8 cellular contexts compared by ENCODE assay signal in the genomic region with DNA sequence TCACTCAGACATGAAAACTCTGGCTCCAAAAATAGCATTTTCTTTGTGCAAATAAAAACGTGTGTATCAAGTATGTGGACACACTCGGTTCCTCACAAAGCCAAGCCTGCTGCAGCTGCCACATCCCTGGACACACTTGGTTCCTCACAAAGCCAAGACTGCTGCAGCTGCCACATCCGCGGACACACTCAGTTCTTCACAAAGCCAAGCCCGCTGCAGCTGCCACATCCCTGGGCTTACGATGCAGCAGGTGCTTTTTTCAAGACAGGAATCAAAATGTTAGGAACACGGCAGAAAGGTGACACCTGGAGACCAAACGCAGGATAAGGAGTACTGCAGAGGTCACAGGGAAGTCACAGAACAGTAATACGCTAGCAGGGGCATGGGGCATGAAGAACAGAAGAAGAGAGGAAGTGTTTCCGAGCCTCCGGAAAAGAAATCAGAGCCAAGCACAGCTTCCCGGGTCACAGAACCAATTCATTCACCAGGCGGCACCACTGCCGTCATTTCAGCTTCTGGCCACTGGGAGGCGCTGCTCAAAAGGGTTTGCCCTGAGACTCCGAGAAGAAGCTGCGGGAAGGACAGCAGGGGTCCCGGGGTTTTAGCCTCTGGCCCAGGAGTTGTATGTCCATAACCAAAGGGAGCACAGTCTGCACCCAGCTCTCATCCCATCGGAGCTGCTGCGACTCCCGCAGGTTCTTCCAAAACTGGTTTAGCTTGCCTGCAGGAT. TPM values are rescaled to one million over a fixed set of nuclear protein-coding genes. Genes with fewer than 3 reads are reported as not detected.
DNase-seq lines count a peak whose midpoint lies in the region; ATAC-seq and TF ChIP-seq lines count a peak whose summit lies in the region.
"Not testable (repeated sequence)": the region's sequence is repeated elsewhere in the genome, so short reads cannot be mapped to it uniquely, and the experiment has no call there.

No MANE protein-coding gene starts in this region.

- CTCF ChIA-PET in HCT116 (lab: Charles Lee): not testable (repeated sequence)
- CTCF ChIA-PET in activated B cell treated with CpG ODN at 0.5 μM for 24 hours (lab: Charles Lee): interaction anchor here (1.0 kb wide), 1 partner anchor 269 kb away, joined by 5 read pairs; no protein-coding TSS in a partner anchor

- H2AFZ ChIP-seq in HCT116 (ENCODE audit: low read depth, low read length, poor library complexity, severe bottlenecking): not testable (repeated sequence)

- not testable (repeated sequence) for H3K4me1 ChIP-seq in HCT116 (ENCODE audit: control insufficient read depth in 1 of 2, insufficient read depth in 2 of 2, low read length in 2 of 2); adipocyte (ENCODE audit: control insufficient read depth, insufficient read depth, low read length)

- TSS peak; percentile 28 for BruUV-seq in HCT116 (replicated peaks; lab: Mats Ljungman, UMichigan)

- TF ChIP-seq CTCF in AG09309 (IDR thresholded peaks at IDR 0.05; ENCODE audit: control insufficient read depth, insufficient read depth, low read depth, low read length, missing control alignments) (peak; percentile 48), HCT116 (IDR thresholded peaks at IDR 0.05 in 2 of 3, conservative IDR thresholded peaks at IDR 0.05 in 1 of 3; ENCODE audit: borderline replicate concordance in 1 of 3, insufficient read depth in 1 of 3, low read depth in 2 of 3, low read length in 2 of 3) (peak; percentile 55 to 63 (median 55); a peak in 5 of 6 replicates), natural killer cell (IDR thresholded peaks at IDR 0.05) (peak; percentile 76)
- not testable (repeated sequence) for TF ChIP-seq CTCF in activated B cell treated with CpG ODN at 0.5 μM for 24 hours (IDR thresholded peaks at IDR 0.05)

- H3K4me2 ChIP-seq in HCT116 (ENCODE audit: low read length): not testable (repeated sequence)

- not testable (repeated sequence) for TF ChIP-seq POLR2A in HCT116 (IDR thresholded peaks at IDR 0.05; ENCODE audit: borderline replicate concordance, extremely low read depth, insufficient read depth, insufficient read length)

- not testable (repeated sequence) for H3K4me3 Mint-ChIP-seq in activated B cell treated with CpG ODN at 0.5 μM for 24 hours, natural killer cell

- not testable (repeated sequence) for H3K9me2 ChIP-seq in HCT116 (ENCODE audit: insufficient read depth)

- H3K36me3 Mint-ChIP-seq in activated B cell treated with CpG ODN at 0.5 μM for 24 hours (ENCODE audit: low read depth); natural killer cell: not testable (repeated sequence)

- POLR2A ChIA-PET in HCT116 (lab: Charles Lee); activated B cell treated with CpG ODN at 0.5 μM for 24 hours (lab: Charles Lee): not testable (repeated sequence)

- H3K9me3 ChIP-seq in HCT116 (ENCODE audit: control insufficient read depth in 1 of 2, insufficient read depth in 1 of 2, low read depth in 1 of 2, low read length in 2 of 2); adipocyte (ENCODE audit: control insufficient read depth, low read length): not testable (repeated sequence)

- not testable (repeated sequence) for H3K9ac ChIP-seq in HCT116 (ENCODE audit: low read length); adipocyte (ENCODE audit: low read length)

- not testable (repeated sequence) for H3K79me2 ChIP-seq in HCT116 (ENCODE audit: insufficient read depth, low read length)

- H3K27ac Mint-ChIP-seq in activated B cell treated with CpG ODN at 0.5 μM for 24 hours, natural killer cell: not testable (repeated sequence)

- not testable (repeated sequence) for H3K4me1 Mint-ChIP-seq in activated B cell treated with CpG ODN at 0.5 μM for 24 hours
- peaks cover 18 to 20% of the 10 kb centered on the region in 2 donors for H3K4me1 Mint-ChIP-seq in natural killer cell

- not testable (repeated sequence) for H4K20me1 ChIP-seq in HCT116 (ENCODE audit: insufficient read depth)

- H3K36me3 ChIP-seq in HCT116 (ENCODE audit: control insufficient read depth in 1 of 2, insufficient read depth in 2 of 2, low read length in 2 of 2); adipocyte (ENCODE audit: control insufficient read depth, insufficient read depth, low read length, severe bottlenecking): not testable (repeated sequence)

- not testable (repeated sequence) for H3K27me3 Mint-ChIP-seq in activated B cell treated with CpG ODN at 0.5 μM for 24 hours; natural killer cell (ENCODE audit: low read depth in 2 of 2)

- DNase-seq in AG09309 (ENCODE audit: low read depth); HCT116 (ENCODE audit: low read depth, low spot score): not testable (repeated sequence)
- DNase-seq in NCI-H345 treated with DMSO at 0.1 percent for 48 hours (lab: John Stamatoyannopoulos, UW; ENCODE audit: unreplicated experiment) (peak; percentile 22), activated B cell treated with CpG ODN at 0.5 μM for 24 hours (peak; percentile 36), adipocyte (ENCODE audit: low read depth) (peak; percentile 31), foreskin melanocyte (peak; percentile 34), natural killer cell (peak; percentile 70)
- peak in 2 of 3 experiments; percentile 34 to 36 for DNase-seq in stimulated activated CD4-positive, alpha-beta T cell treated with anti-CD3 and anti-CD28 coated beads, TNF-alpha, amount 100 ng/mL, for 4 hours (ENCODE audit: low read depth in 3 of 3)

- RAD21 ChIA-PET in HCT116 (lab: Charles Lee; ENCODE audit: low non-redundant PET in 1 of 2, low total read pairs in 2 of 2, uncharacterized antibody in 2 of 2, unreplicated experiment in 2 of 2): not testable (repeated sequence)

- ATAC-seq in HCT116; activated B cell treated with CpG ODN at 0.5 μM for 24 hours (ENCODE audit: low read depth); natural killer cell: not testable (repeated sequence)

- peak; percentile 41 for TF ChIP-seq RAD21 in HCT116 (IDR thresholded peaks at IDR 0.05; ENCODE audit: low read depth)

- not testable (repeated sequence) for H3K27me3 ChIP-seq in HCT116 (ENCODE audit: insufficient read depth, low read length); adipocyte (replicated peaks; ENCODE audit: control insufficient read depth, insufficient read depth, low read length)

- intact Hi-C loops in HCT116 (cut with micrococcal nuclease): loop anchor here (10.0 kb wide), 1 partner anchor 186 kb away; no protein-coding TSS in a partner anchor
- intact Hi-C loops in activated B cell treated with CpG ODN at 0.5 μM for 24 hours (cut with micrococcal nuclease); natural killer cell (cut with micrococcal nuclease): not testable (repeated sequence)

- H3K4me3 ChIP-seq in AG09309 (ENCODE audit: control insufficient read depth, low read depth, low read length); HCT116 (replicated peaks in 1 of 2; ENCODE audit: low read depth in 1 of 2, low read length in 2 of 2); adipocyte (ENCODE audit: low read length): not testable (repeated sequence)

- not testable (repeated sequence) for H3K9me3 Mint-ChIP-seq in activated B cell treated with CpG ODN at 0.5 μM for 24 hours, natural killer cell

- H3K27ac ChIP-seq in HCT116 (ENCODE audit: low read depth, low read length): not testable (repeated sequence)

RNA-seq across cellular contexts. Expression of a gene that starts 40.0 kb away (rescaled TPM):
- total RNA-seq in HCT116 (2021; ENCODE audit: unreplicated experiment) (2.2 TPM), activated B cell treated with CpG ODN at 0.5 μM for 24 hours (not detected in 2 replicates), natural killer cell (not detected)
- 1.3 and 1.4 TPM in 2 replicates for polyA plus RNA-seq in HCT116 (2012)
